ENCODE assay signal across 14 cellular contexts in genomic region chr5:96338624-96339023, GRCh38.
DNase-seq lines count a peak whose midpoint lies in the region; ATAC-seq and TF ChIP-seq lines count a peak whose summit lies in the region.
"Had no signal": no experiment of that assay in that cellular context is flagged by ENCODE, and none has a peak within 500 bp of the region (broad histone marks: within the 10 kb centered on the region; RNA-seq: fewer than 3 reads in every experiment).

No MANE protein-coding gene starts in this region.

- 47 to 56% methylated on average over 3 of the region's 3 CpGs for WGBS in heart right ventricle, 2 donors
- 38 to 46% (median 40%) methylated on average over 3 of the region's 3 CpGs for WGBS in ovary, 3 donors

- H3K27me3 ChIP-seq in heart right ventricle (no peaks in the 10 kb centered on the region), ovary (no peaks in the 10 kb centered on the region)

- H3K4me3 Mint-ChIP-seq in natural killer cell, result no peak overlapping the region
- H3K4me3 Mint-ChIP-seq: activated CD4-positive, alpha-beta T cell treated with anti-CD3 and anti-CD28 coated beads for 36 hours had no signal

- H3K4me3 ChIP-seq in heart right ventricle (no peak overlapping the region), ovary (no peak overlapping the region)

- no peak overlapping the region for H3K27ac Mint-ChIP-seq in natural killer cell
- H3K27ac Mint-ChIP-seq: activated CD4-positive, alpha-beta T cell treated with anti-CD3 and anti-CD28 coated beads for 36 hours had no signal

- ATAC-seq in heart right ventricle (peak in 5 of 8 donors; percentile 36 to 82 (median 66)), natural killer cell (no peak)
- ATAC-seq: activated CD4-positive, alpha-beta T cell treated with anti-CD3 and anti-CD28 coated beads for 36 hours; esophagus mucosa had no signal

- DNase-seq in heart right ventricle (no peak), ovary (peak in 4 of 5 donors; percentile 22 to 73 (median 34)), RPMI8226 (no peak), natural killer cell (no peak), SHP77 (lab: John Stamatoyannopoulos, UW) (no peak)
- DNase-seq in activated effector memory CD4-positive, alpha-beta T cell treated with Interleukin-2 at 50 U/mL for 16 hours, result no peak
- DNase-seq: activated CD4-positive, alpha-beta T cell treated with anti-CD3 and anti-CD28 coated beads for 36 hours; activated effector memory CD4-positive, alpha-beta T cell treated with anti-CD3 and anti-CD28 coated beads, Interleukin-2, amount 50 U/mL, for 16 hours; central memory CD4-positive, alpha-beta T cell; DMS153; NCI-H187 treated with DMSO at 0.1 percent for 48 hours had no signal

- intact Hi-C loops in heart right ventricle (cut with DNase I), result loop anchor here in 8 of 10 donors (2.0 to 10.0 kb wide), 12 partner anchors 91 to 694 kb away; partner anchors contain the start of genes RFESD (in 5 of the 8) and ELL2 (in 1 of the 8)
- intact Hi-C loops in ovary (cut with DNase I), result loop anchor here in 3 of 4 donors (5.0 to 10.0 kb wide), 3 partner anchors 481 to 694 kb away; partner anchors contain the start of gene RFESD (in 2 of the 3)
- intact Hi-C loops in natural killer cell (cut with micrococcal nuclease), result no loop called here

- H3K4me1 ChIP-seq in heart right ventricle (peaks cover 0 to 48% (median 14%) of the 10 kb centered on the region in 9 donors), ovary (ENCODE audit: insufficient read depth) (peaks cover 6% of the 10 kb centered on the region)

- TF ChIP-seq CTCF in 22Rv1 (IDR thresholded peaks at IDR 0.05) (no peak), heart right ventricle (IDR thresholded peaks at IDR 0.05) (no peak), ovary (IDR thresholded peaks at IDR 0.05) (no peak), natural killer cell (IDR thresholded peaks at IDR 0.05) (no peak)

- TF ChIP-seq EP300 in ovary (IDR thresholded peaks at IDR 0.05), result no peak

- H3K27me3 Mint-ChIP-seq in natural killer cell (ENCODE audit: low read depth in 2 of 2), result peaks cover 13 to 26% of the 10 kb centered on the region in 2 donors

- no peaks in the 10 kb centered on the region for H3K36me3 Mint-ChIP-seq in natural killer cell

- H3K36me3 ChIP-seq in heart right ventricle, result no peaks in the 10 kb centered on the region
- H3K36me3 ChIP-seq in ovary, result no peaks in the 10 kb centered on the region

- H3K9me3 ChIP-seq in heart right ventricle, result no peaks in the 10 kb centered on the region
- no peaks in the 10 kb centered on the region for H3K9me3 ChIP-seq in ovary

- H3K9me3 Mint-ChIP-seq in natural killer cell, result no peaks in the 10 kb centered on the region

- H3K4me1 Mint-ChIP-seq in natural killer cell, result no peaks in the 10 kb centered on the region

- H3K27ac ChIP-seq in 22Rv1 (peak overlapping the region; percentile 97), angular gyrus (ENCODE audit: low read depth, low read length) (peak overlapping the region; percentile 5), heart right ventricle (peak overlapping the region; percentile 20 to 70 (median 36)), ovary (no peak overlapping the region)

- no peak for TF ChIP-seq POLR2A in ovary (IDR thresholded peaks at IDR 0.05)

Comparison
In these comparisons a context has a peak if more than half of its experiments do, and no peak if none do; other contexts are left out.
1. H3K27ac ChIP-seq: peak in 22Rv1 (single experiment), angular gyrus (single experiment) and heart right ventricle (10 of 10); none in ovary (0 of 2).
2. ATAC-seq: peak in heart right ventricle (5 of 8); none in natural killer cell (0 of 3).
3. DNase-seq: peak in ovary (4 of 5); none in heart right ventricle (0 of 2), RPMI8226 (single experiment), natural killer cell (single experiment), SHP77 (0 of 2) and activated effector memory CD4-positive, alpha-beta T cell treated with Interleukin-2 at 50 U/mL for 16 hours (single experiment).